ENCODE assay signal across 10 cellular contexts in the genomic region with DNA sequence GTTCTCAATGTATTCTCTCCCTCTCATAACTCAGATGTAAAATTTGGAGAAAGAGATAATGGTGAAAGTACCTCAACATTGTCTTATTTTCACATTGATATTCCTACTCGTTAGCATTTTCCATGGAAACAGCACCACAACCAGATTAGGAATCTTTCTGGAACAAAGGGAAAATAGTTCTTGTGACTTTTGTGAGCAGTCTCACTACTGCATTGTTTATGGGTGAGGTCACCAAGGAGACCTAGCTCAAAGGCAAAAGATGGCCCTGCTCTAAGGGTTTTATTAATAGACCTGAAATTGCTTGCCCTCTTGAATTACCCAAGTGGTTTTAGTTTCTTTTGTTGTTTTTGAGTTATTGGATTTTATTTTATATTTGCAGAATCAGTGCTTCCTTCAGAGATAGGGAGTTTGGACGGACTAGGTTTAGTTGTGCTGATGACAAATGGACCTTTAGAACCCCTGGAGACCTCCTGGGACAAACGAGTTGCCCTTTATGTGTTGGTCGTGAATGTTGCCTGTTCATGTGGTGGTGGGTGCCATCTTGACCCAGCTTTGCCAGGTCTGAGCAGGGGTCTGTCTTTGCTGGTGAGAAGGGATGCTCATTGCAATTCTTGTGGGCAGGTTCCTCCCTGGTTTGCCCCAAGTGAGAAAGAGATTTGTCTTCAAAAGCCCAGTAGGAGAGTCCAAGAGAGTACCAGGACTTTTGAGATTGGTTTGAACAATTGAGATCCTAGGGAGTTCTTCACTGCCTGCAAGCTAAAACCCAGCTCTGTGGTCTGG. TPM values are rescaled to one million over a fixed set of nuclear protein-coding genes. Genes with fewer than 3 reads are reported as not detected.
DNase-seq lines count a peak whose midpoint lies in the region; ATAC-seq and TF ChIP-seq lines count a peak whose summit lies in the region.
"Had no signal": no experiment of that assay in that cellular context is flagged by ENCODE, and none has a peak within 500 bp of the region (broad histone marks: within the 10 kb centered on the region; RNA-seq: fewer than 3 reads in every experiment).

No MANE protein-coding gene starts in this region.

- WGBS in endodermal cell (ENCODE audit: insufficient coverage in 1 of 2, insufficient read length in 1 of 2), 2 experiments, result 86 to 93% methylated on average over 2 to 4 of the region's 4 CpGs

- DNase-seq in EH (ENCODE audit: low read depth) (peak; percentile 83), NT2/D1 (ENCODE audit: low read depth, low spot score) (peak; percentile 38), endodermal cell (peak; percentile 22), uterus (no peak), RWPE1 (ENCODE audit: low spot score) (no peak)
- DNase-seq in activated CD8-positive, alpha-beta memory T cell treated with anti-CD3 and anti-CD28 coated beads, Interleukin-2, amount 50 U/mL, for 4 hours, result no peak
- DNase-seq: nephron progenitor cell, WERI-Rb-1 had no signal

- H3K27ac Mint-ChIP-seq in endodermal cell, result peak overlapping the region; percentile 60
- H3K27ac Mint-ChIP-seq: nephron progenitor cell had no signal

- no peak for TF ChIP-seq EP300 in neural cell (conservative IDR thresholded peaks at IDR 0.05; ENCODE audit: poor library complexity, severe bottlenecking)

- no peak for TF ChIP-seq POLR2A in uterus (IDR thresholded peaks at IDR 0.05)

- no peaks in the 10 kb centered on the region for H4K20me1 ChIP-seq in neural cell (ENCODE audit: insufficient read depth)

- peaks cover 56% of the 10 kb centered on the region for H3K4me1 Mint-ChIP-seq in endodermal cell

- intact Hi-C loops in uterus (cut with DNase I; ENCODE audit: low total_unique reads), result no loop called here

- H3K27me3 Mint-ChIP-seq in endodermal cell (ENCODE audit: insufficient read depth), result no peaks in the 10 kb centered on the region

- TF ChIP-seq CTCF in endodermal cell (conservative IDR thresholded peaks at IDR 0.05), result no peak
- TF ChIP-seq CTCF in neural cell (IDR thresholded peaks at IDR 0.05; ENCODE audit: poor library complexity, severe bottlenecking), result no peak
- no peak for TF ChIP-seq CTCF in uterus (IDR thresholded peaks at IDR 0.05)
- no peak for TF ChIP-seq CTCF in RWPE1 (conservative IDR thresholded peaks at IDR 0.05; ENCODE audit: low read depth)

- H3K9ac ChIP-seq in NT2/D1 (ENCODE audit: insufficient read length, low read depth), result no peak overlapping the region
- H3K9ac ChIP-seq in endodermal cell (ENCODE audit: extremely low read depth, low read length, poor library complexity, severe bottlenecking), result no peak overlapping the region
- no peak overlapping the region for H3K9ac ChIP-seq in neural cell (ENCODE audit: low read length)

- POLR2A ChIA-PET in RWPE1 (lab: Yijun Ruan, JAX; ENCODE audit: low non-redundant PET), result no interaction called here

- H3K4me1 ChIP-seq in NT2/D1 (ENCODE audit: insufficient read depth, insufficient read length) (peaks cover 13% of the 10 kb centered on the region), endodermal cell (ENCODE audit: control insufficient read depth, insufficient read depth, low read length) (peaks cover 11% of the 10 kb centered on the region), uterus (peaks cover 6 to 16% of the 10 kb centered on the region in 2 donors)

- no peak overlapping the region for H3K4me3 ChIP-seq in NT2/D1 (ENCODE audit: insufficient read length, low read depth)
- no peak overlapping the region for H3K4me3 ChIP-seq in endodermal cell (ENCODE audit: low read length)
- no peak overlapping the region for H3K4me3 ChIP-seq in neural cell (ENCODE audit: low read length)
- H3K4me3 ChIP-seq in uterus, result no peak overlapping the region

- no peak overlapping the region for H3K4me3 Mint-ChIP-seq in endodermal cell
- H3K4me3 Mint-ChIP-seq: nephron progenitor cell had no signal

- no peak for ATAC-seq in GM21381 (IDR thresholded peaks at IDR 0.05; ENCODE audit: unreplicated experiment)

- no peak for TF ChIP-seq RAD21 in neural cell (conservative IDR thresholded peaks at IDR 0.05)

- CTCF ChIA-PET in RWPE1 (lab: Yijun Ruan, JAX), result no interaction called here

- H3K27me3 ChIP-seq in NT2/D1 (ENCODE audit: insufficient read depth, insufficient read length), result no peaks in the 10 kb centered on the region
- H3K27me3 ChIP-seq in endodermal cell (ENCODE audit: control insufficient read depth, insufficient read depth, low read length, poor library complexity, severe bottlenecking), result no peaks in the 10 kb centered on the region
- H3K27me3 ChIP-seq in neural cell (ENCODE audit: insufficient read depth, low read depth, low read length), result no peaks in the 10 kb centered on the region
- no peaks in the 10 kb centered on the region for H3K27me3 ChIP-seq in uterus

- H2AFZ ChIP-seq in neural cell (ENCODE audit: low read depth, low read length), result no peak overlapping the region

- no peaks in the 10 kb centered on the region for H3K9me2 ChIP-seq in neural cell (ENCODE audit: insufficient read depth, low read length)

- H3K27ac ChIP-seq in endodermal cell (ENCODE audit: low read depth, low read length) (peak overlapping the region; percentile 96), neural cell (ENCODE audit: low read length) (peak overlapping the region; percentile 53), uterus (no peak overlapping the region), RWPE1 (no peak overlapping the region)
- H3K27ac ChIP-seq: WERI-Rb-1 had no signal

- peaks cover 40% of the 10 kb centered on the region for H3K36me3 Mint-ChIP-seq in endodermal cell (ENCODE audit: low read depth)

- H3K36me3 ChIP-seq in NT2/D1 (ENCODE audit: insufficient read depth, insufficient read length, low read length) (peaks cover 23% of the 10 kb centered on the region), endodermal cell (ENCODE audit: control insufficient read depth, insufficient read depth, low read length) (peaks cover 73% of the 10 kb centered on the region), neural cell (ENCODE audit: insufficient read depth, low read length) (no peaks in the 10 kb centered on the region), uterus (no peaks in the 10 kb centered on the region)
- H3K36me3 ChIP-seq: WERI-Rb-1 had no signal

- peaks cover 13% of the 10 kb centered on the region for H3K9me3 Mint-ChIP-seq in endodermal cell

- H3K79me2 ChIP-seq in neural cell (replicated peaks; ENCODE audit: insufficient read depth, low read length), result no peaks in the 10 kb centered on the region

- no peaks in the 10 kb centered on the region for H3F3A ChIP-seq in neural cell (ENCODE audit: insufficient read depth, low read length, poor library complexity, severe bottlenecking)

- H3K9me3 ChIP-seq in NT2/D1 (ENCODE audit: insufficient read depth, low read length) (peaks cover 6% of the 10 kb centered on the region; the same call in 1 of the 2 replicates), endodermal cell (ENCODE audit: control insufficient read depth, low read length) (peaks cover 25% of the 10 kb centered on the region), neural cell (ENCODE audit: low read length) (no peaks in the 10 kb centered on the region), uterus (no peaks in the 10 kb centered on the region)

- H3K4me2 ChIP-seq in neural cell (ENCODE audit: low read length), result no peak overlapping the region

TF ChIP-seq in neural cell, 6 proteins besides CTCF, POLR2A, EP300 and RAD21:
- TF ChIP-seq MXI1 (conservative IDR thresholded peaks at IDR 0.05; ENCODE audit: poor library complexity, severe bottlenecking) (no peak), TAF1 (IDR thresholded peaks at IDR 0.05; ENCODE audit: low read depth) (no peak), POLR2AphosphoS5 (IDR thresholded peaks at IDR 0.05) (no peak), SMC3 (conservative IDR thresholded peaks at IDR 0.05; ENCODE audit: poor library complexity) (no peak), EZH2 (IDR thresholded peaks at IDR 0.05; ENCODE audit: borderline replicate concordance, insufficient read depth, low read length, poor library complexity, severe bottlenecking) (no peak)
- TF ChIP-seq, protein P1, sequence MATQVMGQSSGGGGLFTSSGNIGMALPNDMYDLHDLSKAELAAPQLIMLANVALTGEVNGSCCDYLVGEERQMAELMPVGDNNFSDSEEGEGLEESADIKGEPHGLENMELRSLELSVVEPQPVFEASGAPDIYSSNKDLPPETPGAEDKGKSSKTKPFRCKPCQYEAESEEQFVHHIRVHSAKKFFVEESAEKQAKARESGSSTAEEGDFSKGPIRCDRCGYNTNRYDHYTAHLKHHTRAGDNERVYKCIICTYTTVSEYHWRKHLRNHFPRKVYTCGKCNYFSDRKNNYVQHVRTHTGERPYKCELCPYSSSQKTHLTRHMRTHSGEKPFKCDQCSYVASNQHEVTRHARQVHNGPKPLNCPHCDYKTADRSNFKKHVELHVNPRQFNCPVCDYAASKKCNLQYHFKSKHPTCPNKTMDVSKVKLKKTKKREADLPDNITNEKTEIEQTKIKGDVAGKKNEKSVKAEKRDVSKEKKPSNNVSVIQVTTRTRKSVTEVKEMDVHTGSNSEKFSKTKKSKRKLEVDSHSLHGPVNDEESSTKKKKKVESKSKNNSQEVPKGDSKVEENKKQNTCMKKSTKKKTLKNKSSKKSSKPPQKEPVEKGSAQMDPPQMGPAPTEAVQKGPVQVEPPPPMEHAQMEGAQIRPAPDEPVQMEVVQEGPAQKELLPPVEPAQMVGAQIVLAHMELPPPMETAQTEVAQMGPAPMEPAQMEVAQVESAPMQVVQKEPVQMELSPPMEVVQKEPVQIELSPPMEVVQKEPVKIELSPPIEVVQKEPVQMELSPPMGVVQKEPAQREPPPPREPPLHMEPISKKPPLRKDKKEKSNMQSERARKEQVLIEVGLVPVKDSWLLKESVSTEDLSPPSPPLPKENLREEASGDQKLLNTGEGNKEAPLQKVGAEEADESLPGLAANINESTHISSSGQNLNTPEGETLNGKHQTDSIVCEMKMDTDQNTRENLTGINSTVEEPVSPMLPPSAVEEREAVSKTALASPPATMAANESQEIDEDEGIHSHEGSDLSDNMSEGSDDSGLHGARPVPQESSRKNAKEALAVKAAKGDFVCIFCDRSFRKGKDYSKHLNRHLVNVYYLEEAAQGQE (IDR thresholded peaks at IDR 0.05; ENCODE audit: borderline replicate concordance), result no peak

RNA-seq across cellular contexts. Expression of a gene that starts 58.1 kb away (rescaled TPM):
- 10 to 100 TPM; 84.9 to 94.2 TPM for total RNA-seq in endodermal cell
- polyA plus RNA-seq in endodermal cell (2013, experiment 1 of 2), result 31.9 TPM
- 33.3 TPM for polyA plus RNA-seq in endodermal cell (2013, experiment 2 of 2)
- polyA plus RNA-seq in neural cell, result 51.4 and 52.9 TPM in 2 replicates
- 107 TPM in 2 replicates for polyA minus RNA-seq in neural cell
- total RNA-seq in uterus, result 10 to 100 TPM in 3 of 4 donors, 1 to 10 TPM in 1; 8.7 to 40.2 (median 35.2) TPM

Comparison
In these comparisons a context has a peak if more than half of its experiments do, and no peak if none do; other contexts are left out.
1. DNase-seq: peak in EH (single experiment), NT2/D1 (single experiment) and endodermal cell (single experiment); none in uterus (0 of 2), RWPE1 (single experiment) and activated CD8-positive, alpha-beta memory T cell treated with anti-CD3 and anti-CD28 coated beads, Interleukin-2, amount 50 U/mL, for 4 hours (single experiment).
2. H3K27ac ChIP-seq: peak in endodermal cell (single experiment) and neural cell (single experiment); none in uterus (0 of 2) and RWPE1 (single experiment).